Comparison of ENCODE assay signal across 8 cellular contexts in genomic region chr15:56491110-56491722, GRCh38. TPM values are rescaled to one million over a fixed set of nuclear protein-coding genes. Genes with fewer than 3 reads are reported as not detected.
DNase-seq lines count a peak whose midpoint lies in the region; ATAC-seq and TF ChIP-seq lines count a peak whose summit lies in the region.

No MANE protein-coding gene starts in this region.

- H3K27me3 ChIP-seq in RWPE2 (ENCODE audit: insufficient read depth, poor library complexity, severe bottlenecking), result no peaks in the 10 kb centered on the region
- peaks cover 0 to 9% (median 0%) of the 10 kb centered on the region in 7 donors for H3K27me3 ChIP-seq in heart right ventricle

- TF ChIP-seq CTCF in GM12874 (IDR thresholded peaks at IDR 0.05; ENCODE audit: insufficient read depth, low read depth, low read length) (peak; percentile 86), LNCaP clone FGC (IDR thresholded peaks at IDR 0.05; ENCODE audit: control insufficient read depth, extremely low read depth, insufficient read depth) (peak; percentile 93), RWPE2 (IDR thresholded peaks at IDR 0.05; ENCODE audit: poor library complexity, severe bottlenecking) (peak; percentile 99), heart right ventricle (IDR thresholded peaks at IDR 0.05) (peak; percentile 51 to 91 (median 80))

- H3K9me3 Mint-ChIP-seq in activated naive CD4-positive, alpha-beta T cell treated with anti-CD3 and anti-CD28 coated beads, Interleukin-2, amount 50 U/mL, for 72 hours, result no peaks in the 10 kb centered on the region

- H3K36me3 Mint-ChIP-seq in activated naive CD4-positive, alpha-beta T cell treated with anti-CD3 and anti-CD28 coated beads, Interleukin-2, amount 50 U/mL, for 72 hours, result no peaks in the 10 kb centered on the region

- no peaks in the 10 kb centered on the region for H3K4me1 ChIP-seq in RWPE2 (ENCODE audit: insufficient read depth, poor library complexity, severe bottlenecking)
- no peaks in the 10 kb centered on the region for H3K4me1 ChIP-seq in heart right ventricle

- DNase-seq in A172 (ENCODE audit: low spot score), result peak; percentile 64
- peak; percentile 50 for DNase-seq in LNCaP clone FGC (ENCODE audit: low read depth)
- DNase-seq in RWPE2 (ENCODE audit: low spot score), result no peak
- DNase-seq in activated naive CD4-positive, alpha-beta T cell treated with anti-CD3 and anti-CD28 coated beads, Interleukin-2, amount 50 U/mL, for 72 hours (ENCODE audit: low spot score in 2 of 2), result peak in 1 of 2 donors; percentile 46
- DNase-seq in heart right ventricle, result peak; percentile 26 to 27
- peak; percentile 73 for DNase-seq in putamen (ENCODE audit: low spot score)

- H3K36me3 ChIP-seq in RWPE2 (ENCODE audit: low read depth) (no peaks in the 10 kb centered on the region), heart right ventricle (no peaks in the 10 kb centered on the region)

- H3K27ac ChIP-seq in RWPE2 (ENCODE audit: poor library complexity, severe bottlenecking) (no peak overlapping the region), heart right ventricle (no peak overlapping the region)

- no peak overlapping the region for H3K27ac Mint-ChIP-seq in activated naive CD4-positive, alpha-beta T cell treated with anti-CD3 and anti-CD28 coated beads, Interleukin-2, amount 50 U/mL, for 72 hours

- WGBS in heart right ventricle, 2 donors, result 34 to 40% methylated on average over 5 of the region's 5 CpGs

- intact Hi-C loops in heart right ventricle (cut with DNase I), result loop anchor here (5.0 to 10.0 kb wide), 9 partner anchors 374 to 1034 kb away; no protein-coding TSS in a partner anchor

- no peak overlapping the region for H3K4me3 ChIP-seq in LNCaP clone FGC (ENCODE audit: low read depth, low read length)
- H3K4me3 ChIP-seq in RWPE2 (ENCODE audit: severe bottlenecking), result no peak overlapping the region
- H3K4me3 ChIP-seq in heart right ventricle, result no peak overlapping the region

- peak; percentile 78 for ATAC-seq in RWPE2 (ENCODE audit: low read depth)
- peak; percentile 54 to 69 for ATAC-seq in activated naive CD4-positive, alpha-beta T cell treated with anti-CD3 and anti-CD28 coated beads, Interleukin-2, amount 50 U/mL, for 72 hours
- peak in 3 of 8 donors; percentile 56 to 82 (median 69) for ATAC-seq in heart right ventricle
- ATAC-seq in GM21723 (IDR thresholded peaks at IDR 0.05; ENCODE audit: unreplicated experiment), result no peak

- H3K9me3 ChIP-seq in RWPE2 (ENCODE audit: severe bottlenecking) (no peaks in the 10 kb centered on the region), heart right ventricle (no peaks in the 10 kb centered on the region)

RNA-seq across cellular contexts. Expression of gene MNS1, which starts 26.3 kb away (rescaled TPM):
- total RNA-seq in A172 (2014; rRNA removed; shearing (Covaris generic)), result 7.8 and 9.3 TPM in 2 replicates
- under 1 TPM; 0.47 to 0.73 TPM for total RNA-seq in activated naive CD4-positive, alpha-beta T cell treated with anti-CD3 and anti-CD28 coated beads, Interleukin-2, amount 50 U/mL, for 72 hours
- 1 to 10 TPM in 7 of 10 donors, under 1 TPM in 3; 0.54 to 2.4 (median 1.4) TPM for total RNA-seq in heart right ventricle
- polyA plus RNA-seq in heart right ventricle, result under 1 TPM; 0.33 to 0.88 TPM
